6 cellular contexts compared by ENCODE assay signal in the genomic region with DNA sequence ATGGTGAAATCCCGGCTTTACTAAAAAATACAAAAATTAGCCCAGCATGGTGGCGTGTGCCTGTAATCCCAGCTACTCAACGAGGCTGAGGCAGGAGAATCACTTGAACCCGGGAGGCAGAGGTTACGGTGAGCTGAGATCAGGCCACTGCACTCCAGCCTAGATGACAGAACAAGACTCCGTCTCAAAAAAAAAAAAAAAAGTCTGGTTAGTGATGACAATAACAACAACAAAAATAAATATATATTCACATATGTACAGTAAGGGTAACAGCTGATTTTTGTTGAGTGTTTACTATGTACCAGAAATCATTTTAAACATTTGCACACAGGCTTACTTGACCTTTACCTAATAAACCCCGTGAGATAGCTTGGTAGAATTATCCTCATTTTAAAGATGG.
"Had no signal": no experiment of that assay in that cellular context is flagged by ENCODE, and none has a peak within 500 bp of the region (broad histone marks: within the 10 kb centered on the region; RNA-seq: fewer than 3 reads in every experiment).

No MANE protein-coding gene starts in this region.

- H3K4me1 Mint-ChIP-seq: GM23338 had no signal

- H3K9me3 Mint-ChIP-seq: GM23338 had no signal

- DNase-seq: H7, IMR-90, KG1 had no signal

- ATAC-seq: GM23338, HCT116, K562 had no signal

- H3K27ac Mint-ChIP-seq: GM23338 had no signal

- H3K4me3 Mint-ChIP-seq: GM23338 had no signal
